ENCODE assay signal across 22 cellular contexts in genomic region chr10:22643116-22643515, GRCh38.
A peak's percentile ranks its signal among the peaks of the same experiment; 100 is the strongest.
DNase-seq lines count a peak whose midpoint lies in the region; ATAC-seq lines count a peak whose summit lies in the region.
"Had no signal": no experiment of that assay in that cellular context is flagged by ENCODE, and none has a peak within 500 bp of the region (broad histone marks: within the 10 kb centered on the region; RNA-seq: fewer than 3 reads in every experiment).

No MANE protein-coding gene starts in this region.

- peak overlapping the region; percentile 56 for H3K27ac ChIP-seq in substantia nigra (ENCODE audit: low read depth, low read length, poor library complexity, severe bottlenecking)

- ATAC-seq in central memory CD8-positive, alpha-beta T cell (replicated peaks; ENCODE audit: extremely low read depth, poor library complexity, severe bottlenecking): no peak
- no peak for ATAC-seq in GM21529 (IDR thresholded peaks at IDR 0.05; ENCODE audit: unreplicated experiment)
- ATAC-seq: activated CD4-positive, CD25-positive, alpha-beta regulatory T cell treated with anti-CD3 and anti-CD28 coated beads, Interleukin-2, amount 50 U/mL, for 24 hours; esophagus mucosa; left lobe of liver; PC-3 had no signal

- no peaks in the 10 kb centered on the region for H3K9me3 Mint-ChIP-seq in activated naive CD4-positive, alpha-beta T cell treated with anti-CD3 and anti-CD28 coated beads, Interleukin-2, amount 50 U/mL, for 24 hours
- no peaks in the 10 kb centered on the region for H3K9me3 Mint-ChIP-seq in central memory CD8-positive, alpha-beta T cell

- peaks cover 82% of the 10 kb centered on the region for H3K4me1 Mint-ChIP-seq in activated naive CD4-positive, alpha-beta T cell treated with anti-CD3 and anti-CD28 coated beads, Interleukin-2, amount 50 U/mL, for 24 hours
- H3K4me1 Mint-ChIP-seq in central memory CD8-positive, alpha-beta T cell: peaks cover 78% of the 10 kb centered on the region

- peaks cover 11% of the 10 kb centered on the region for H3K36me3 Mint-ChIP-seq in activated naive CD4-positive, alpha-beta T cell treated with anti-CD3 and anti-CD28 coated beads, Interleukin-2, amount 50 U/mL, for 24 hours
- H3K36me3 Mint-ChIP-seq in central memory CD8-positive, alpha-beta T cell (ENCODE audit: insufficient read depth): peaks cover 24% of the 10 kb centered on the region

- peak overlapping the region; percentile 40 for H3K4me3 Mint-ChIP-seq in activated naive CD4-positive, alpha-beta T cell treated with anti-CD3 and anti-CD28 coated beads, Interleukin-2, amount 50 U/mL, for 24 hours
- peak overlapping the region; percentile 61 for H3K4me3 Mint-ChIP-seq in central memory CD8-positive, alpha-beta T cell

- no peaks in the 10 kb centered on the region for H3K27me3 Mint-ChIP-seq in activated naive CD4-positive, alpha-beta T cell treated with anti-CD3 and anti-CD28 coated beads, Interleukin-2, amount 50 U/mL, for 24 hours
- H3K27me3 Mint-ChIP-seq in central memory CD8-positive, alpha-beta T cell: no peaks in the 10 kb centered on the region

- H3K27ac Mint-ChIP-seq in activated naive CD4-positive, alpha-beta T cell treated with anti-CD3 and anti-CD28 coated beads, Interleukin-2, amount 50 U/mL, for 24 hours: peak overlapping the region; percentile 94
- H3K27ac Mint-ChIP-seq in central memory CD8-positive, alpha-beta T cell (ENCODE audit: low read depth): peak overlapping the region; percentile 90

- DNase-seq in activated naive CD4-positive, alpha-beta T cell treated with anti-CD3 and anti-CD28 coated beads, Interleukin-2, amount 50 U/mL, for 16 hours: no peak
- DNase-seq in NCI-H345 treated with DMSO at 0.1 percent for 48 hours (lab: John Stamatoyannopoulos, UW; ENCODE audit: unreplicated experiment): peak; percentile 24
- DNase-seq in central memory CD8-positive, alpha-beta T cell (ENCODE audit: low spot score in 2 of 2): no peak
- no peak for DNase-seq in substantia nigra (lab: John Stamatoyannopoulos, UW)
- no peak for DNase-seq in NCI-H128 (lab: John Stamatoyannopoulos, UW; ENCODE audit: unreplicated experiment)
- no peak for DNase-seq in NAMALWA (ENCODE audit: low spot score)
- DNase-seq: activated T-cell treated with anti-CD3 and anti-CD28 coated beads for 4 hours; EL; GOT3; MM.1S; NCI-H2029 treated with DMSO at 0.1 percent for 48 hours; NCI-H510A treated with DMSO at 0.1 percent for 48 hours; nucleus accumbens; PC-3; stimulated activated CD4-positive, alpha-beta T cell treated with anti-CD3 and anti-CD28 coated beads, Interleukin-15, amount 100 ng/mL, for 24 hours; stimulated activated naive CD4-positive, alpha-beta T cell treated with Interleukin-2 at 50 U/mL for 16 hours; T1000 had no signal
